14 cellular contexts compared by ENCODE assay signal in genomic region chr20:48716541-48716940, GRCh38.
A peak's percentile ranks its signal among the peaks of the same experiment; 100 is the strongest.
DNase-seq lines count a peak whose midpoint lies in the region; ATAC-seq and TF ChIP-seq lines count a peak whose summit lies in the region.
"Had no signal": no experiment of that assay in that cellular context is flagged by ENCODE, and none has a peak within 500 bp of the region (broad histone marks: within the 10 kb centered on the region; RNA-seq: fewer than 3 reads in every experiment).

No MANE protein-coding gene starts in this region.

- peak overlapping the region; percentile 97 for H3K27ac Mint-ChIP-seq in activated naive CD4-positive, alpha-beta T cell treated with anti-CD3 and anti-CD28 coated beads, Interleukin-2, amount 10 ng/mL, durations not matched to agents 7 days and 5 days
- peak overlapping the region; percentile 88 to 98 for H3K27ac Mint-ChIP-seq in activated naive CD4-positive, alpha-beta T cell treated with anti-CD3 and anti-CD28 coated beads, Interleukin-2, amount 50 U/mL, for 72 hours
- H3K27ac Mint-ChIP-seq in memory B cell, result peak overlapping the region; percentile 72

- H3K27me3 Mint-ChIP-seq in activated naive CD4-positive, alpha-beta T cell treated with anti-CD3 and anti-CD28 coated beads, Interleukin-2, amount 10 ng/mL, durations not matched to agents 7 days and 5 days, result no peaks in the 10 kb centered on the region
- no peaks in the 10 kb centered on the region for H3K27me3 Mint-ChIP-seq in memory B cell

- H3K4me1 ChIP-seq in upper lobe of left lung (peaks cover 35 to 70% (median 51%) of the 10 kb centered on the region in 4 donors), osteoblast (ENCODE audit: insufficient read depth, low read length) (peaks cover 5% of the 10 kb centered on the region), breast epithelium (no peaks in the 10 kb centered on the region)

- H3K4me3 ChIP-seq in upper lobe of left lung (no peak overlapping the region), osteoblast (ENCODE audit: insufficient read depth, low read length) (no peak overlapping the region), breast epithelium (no peak overlapping the region)

- H2AFZ ChIP-seq in osteoblast (ENCODE audit: low read length), result no peak overlapping the region

- intact Hi-C loops in breast epithelium (cut with DNase I; ENCODE audit: low total_unique reads), result no loop called here

- H3K4me1 Mint-ChIP-seq in activated naive CD4-positive, alpha-beta T cell treated with anti-CD3 and anti-CD28 coated beads, Interleukin-2, amount 10 ng/mL, durations not matched to agents 7 days and 5 days, result peaks cover 88% of the 10 kb centered on the region
- peaks cover 80% of the 10 kb centered on the region for H3K4me1 Mint-ChIP-seq in memory B cell
- H3K4me1 Mint-ChIP-seq: brain had no signal

- no peak for DNase-seq in activated naive CD4-positive, alpha-beta T cell treated with anti-CD3 and anti-CD28 coated beads, Interleukin-2, amount 10 ng/mL, durations not matched to agents 7 days and 5 days
- no peak for DNase-seq in activated naive CD4-positive, alpha-beta T cell (lab: John Stamatoyannopoulos, UW)
- DNase-seq in activated naive CD4-positive, alpha-beta T cell treated with anti-CD3 and anti-CD28 coated beads, Interleukin-2, amount 50 U/mL, for 72 hours (ENCODE audit: low spot score in 2 of 2), result no peak
- DNase-seq in memory B cell (ENCODE audit: low spot score in 2 of 2) (no peak), upper lobe of left lung (no peak), osteoblast (ENCODE audit: insufficient read length, low spot score, missing footprints) (no peak), breast epithelium (ENCODE audit: low spot score in 2 of 2) (no peak)
- no peak for DNase-seq in stimulated activated CD4-positive, alpha-beta T cell treated with anti-CD3 and anti-CD28 coated beads, Interleukin-4, amount 100 ng/mL, for 24 hours
- DNase-seq: DMS53, NCI-H1417, NCI-H446 treated with DMSO at 0.1 percent for 48 hours, SK-N-SH, WERI-Rb-1 had no signal

- TF ChIP-seq CTCF in upper lobe of left lung (IDR thresholded peaks at IDR 0.05), result no peak
- TF ChIP-seq CTCF in osteoblast (IDR thresholded peaks at IDR 0.05; ENCODE audit: extremely low read depth, low read depth, low read length), result no peak
- no peak for TF ChIP-seq CTCF in breast epithelium (IDR thresholded peaks at IDR 0.05)

- TF ChIP-seq EP300 in upper lobe of left lung (IDR thresholded peaks at IDR 0.05), result no peak

- CTCF ChIA-PET in activated naive CD4-positive, alpha-beta T cell treated with anti-CD3 and anti-CD28 coated beads, Interleukin-2, amount 10 ng/mL, durations not matched to agents 7 days and 5 days (lab: Charles Lee), result interaction anchor here (0.8 to 1.2 kb wide), 2 partner anchors 50 to 59 kb away, joined by 3 to 4 read pairs; no protein-coding TSS in a partner anchor

- H3K36me3 Mint-ChIP-seq in activated naive CD4-positive, alpha-beta T cell treated with anti-CD3 and anti-CD28 coated beads, Interleukin-2, amount 10 ng/mL, durations not matched to agents 7 days and 5 days, result peaks cover 62% of the 10 kb centered on the region
- peaks cover 0 to 46% of the 10 kb centered on the region in 2 donors for H3K36me3 Mint-ChIP-seq in activated naive CD4-positive, alpha-beta T cell treated with anti-CD3 and anti-CD28 coated beads, Interleukin-2, amount 50 U/mL, for 72 hours
- H3K36me3 Mint-ChIP-seq in memory B cell, result peaks cover 16% of the 10 kb centered on the region

- H3K36me3 ChIP-seq in upper lobe of left lung (peaks cover 0 to 11% (median 4%) of the 10 kb centered on the region in 4 donors), osteoblast (ENCODE audit: insufficient read depth, low read length) (no peaks in the 10 kb centered on the region), breast epithelium (no peaks in the 10 kb centered on the region)

- H3K9me3 ChIP-seq in upper lobe of left lung, result no peaks in the 10 kb centered on the region
- H3K9me3 ChIP-seq in osteoblast (ENCODE audit: low read depth, low read length), result no peaks in the 10 kb centered on the region
- peaks cover 3 to 11% of the 10 kb centered on the region in 2 donors for H3K9me3 ChIP-seq in breast epithelium
- H3K9me3 ChIP-seq: SK-N-SH had no signal

- H3K27me3 ChIP-seq in upper lobe of left lung, result no peaks in the 10 kb centered on the region
- H3K27me3 ChIP-seq in osteoblast (ENCODE audit: insufficient read depth, low read length), result no peaks in the 10 kb centered on the region
- H3K27me3 ChIP-seq in breast epithelium, result no peaks in the 10 kb centered on the region

- whole genome bisulfite sequencing in upper lobe of left lung, 2 donors, result 91 to 100% methylated on average over 2 to 7 of the region's 7 CpGs

- peak overlapping the region; percentile 54 for H3K4me3 Mint-ChIP-seq in activated naive CD4-positive, alpha-beta T cell treated with anti-CD3 and anti-CD28 coated beads, Interleukin-2, amount 10 ng/mL, durations not matched to agents 7 days and 5 days
- H3K4me3 Mint-ChIP-seq in memory B cell, result peak overlapping the region; percentile 69
- H3K4me3 Mint-ChIP-seq: brain had no signal

- no peaks in the 10 kb centered on the region for H3K79me2 ChIP-seq in osteoblast (ENCODE audit: insufficient read depth, low read length)

- peak in 1 of 2 donors; percentile 5 for ATAC-seq in activated naive CD4-positive, alpha-beta T cell treated with anti-CD3 and anti-CD28 coated beads, Interleukin-2, amount 50 U/mL, for 72 hours
- no peak for ATAC-seq in memory B cell (ENCODE audit: low read depth)
- no peak for ATAC-seq in upper lobe of left lung (ENCODE audit: low FRiP score in 2 of 2)

- TF ChIP-seq POLR2A in upper lobe of left lung (IDR thresholded peaks at IDR 0.05) (no peak), breast epithelium (IDR thresholded peaks at IDR 0.05) (no peak)

- H3K27ac ChIP-seq in upper lobe of left lung (peak overlapping the region in 3 of 4 donors; percentile 35 to 64 (median 45)), osteoblast (ENCODE audit: low read depth, low read length) (no peak overlapping the region), breast epithelium (peak overlapping the region in 1 of 2 donors; percentile 35)
- H3K27ac ChIP-seq: WERI-Rb-1 had no signal

- H3K9me3 Mint-ChIP-seq in activated naive CD4-positive, alpha-beta T cell treated with anti-CD3 and anti-CD28 coated beads, Interleukin-2, amount 10 ng/mL, durations not matched to agents 7 days and 5 days, result no peaks in the 10 kb centered on the region
- H3K9me3 Mint-ChIP-seq in activated naive CD4-positive, alpha-beta T cell treated with anti-CD3 and anti-CD28 coated beads, Interleukin-2, amount 50 U/mL, for 72 hours, result no peaks in the 10 kb centered on the region
- no peaks in the 10 kb centered on the region for H3K9me3 Mint-ChIP-seq in memory B cell

- peaks cover 4% of the 10 kb centered on the region for H4K20me1 ChIP-seq in osteoblast (ENCODE audit: insufficient read depth, low read length)

- no peak overlapping the region for H3K4me2 ChIP-seq in osteoblast (ENCODE audit: insufficient read depth, low read length)
- H3K4me2 ChIP-seq: SK-N-SH had no signal
